ENCODE assay signal across 17 cellular contexts in the genomic region with DNA sequence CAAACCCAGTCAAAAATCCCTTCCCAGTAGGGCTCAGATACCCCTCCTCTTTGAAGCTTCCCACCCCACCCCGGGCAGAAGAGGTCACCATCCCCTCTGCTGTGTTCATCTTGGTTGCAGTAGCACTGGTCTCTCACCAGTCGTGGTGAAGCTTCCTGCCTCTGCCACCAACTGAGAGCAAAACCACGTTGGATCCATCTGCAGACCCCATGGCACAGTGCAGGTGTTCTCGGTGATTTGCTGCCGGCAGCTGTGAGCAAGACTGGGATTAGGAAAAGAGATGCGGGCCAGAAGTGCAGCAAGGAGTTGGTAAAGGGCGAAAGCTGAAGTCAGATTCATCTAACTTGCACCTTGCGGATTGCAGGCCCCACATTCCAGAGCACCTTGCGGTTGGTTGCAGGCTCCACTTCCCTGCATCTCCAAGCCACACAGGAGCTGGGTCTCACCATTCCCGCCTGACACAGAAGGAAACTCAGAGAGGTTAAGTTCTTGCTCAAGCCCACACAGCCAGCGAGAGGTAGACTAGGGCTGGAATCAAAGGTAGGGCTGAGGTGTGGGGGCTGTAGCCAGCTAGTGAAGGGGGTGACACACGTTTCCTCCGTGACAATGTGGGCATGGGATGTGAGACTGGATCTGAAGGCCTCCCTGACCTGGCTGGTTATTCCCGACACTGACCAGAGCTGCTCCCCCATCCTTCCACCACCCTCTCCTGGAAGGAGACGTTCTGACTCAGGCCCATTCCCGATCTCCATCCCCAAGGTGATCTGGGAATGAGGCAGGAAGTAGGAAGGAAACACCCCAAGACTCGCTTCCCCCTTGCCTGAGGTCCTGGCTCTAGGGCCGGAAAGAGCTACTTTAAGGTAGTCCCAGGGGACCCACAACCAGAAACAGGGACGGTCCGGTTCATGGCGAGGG. TPM values are rescaled to one million over a fixed set of nuclear protein-coding genes. Genes with fewer than 3 reads are reported as not detected.
A peak's percentile ranks its signal among the peaks of the same experiment; 100 is the strongest.
DNase-seq lines count a peak whose midpoint lies in the region; ATAC-seq, FAIRE-seq and TF ChIP-seq lines count a peak whose summit lies in the region.
"Had no signal": no experiment of that assay in that cellular context is flagged by ENCODE, and none has a peak within 500 bp of the region (broad histone marks: within the 10 kb centered on the region; RNA-seq: fewer than 3 reads in every experiment).

No MANE protein-coding gene starts in this region.

- no peaks in the 10 kb centered on the region for H3K9me3 Mint-ChIP-seq in activated naive CD8-positive, alpha-beta T cell treated with anti-CD3 and anti-CD28 coated beads, Interleukin-2, amount 50 U/mL, for 24 hours
- H3K9me3 Mint-ChIP-seq in activated naive CD8-positive, alpha-beta T cell treated with anti-CD3 and anti-CD28 coated beads for 36 hours: no peaks in the 10 kb centered on the region
- no peaks in the 10 kb centered on the region for H3K9me3 Mint-ChIP-seq in neural crest cell

- no peaks in the 10 kb centered on the region for H3K9me1 ChIP-seq in endothelial cell of umbilical vein (replicated peaks; ENCODE audit: control insufficient read depth, extremely low read depth, insufficient read depth, low read length)

- intact Hi-C loops in endothelial cell of umbilical vein (cut with micrococcal nuclease): loop anchor here (10.0 kb wide), 1 partner anchor 251 kb away; the partner anchor contains the start of gene STMN1

- H3K27ac ChIP-seq in endothelial cell of umbilical vein (ENCODE audit: insufficient read depth, low read depth, low read length) (peak overlapping the region; percentile 46), upper lobe of left lung (peak overlapping the region; percentile 48 to 83 (median 78))
- H3K27ac ChIP-seq: right lobe of liver had no signal

- no peaks in the 10 kb centered on the region for H3K36me3 ChIP-seq in endothelial cell of umbilical vein (ENCODE audit: control insufficient read depth in 2 of 2, extremely low read depth in 1 of 2, insufficient read depth in 2 of 2, low read length in 2 of 2)
- H3K36me3 ChIP-seq in upper lobe of left lung: no peaks in the 10 kb centered on the region
- H3K36me3 ChIP-seq: right lobe of liver had no signal

- no peaks in the 10 kb centered on the region for H3K27me3 ChIP-seq in endothelial cell of umbilical vein (ENCODE audit: control insufficient read depth in 2 of 2, insufficient read depth in 2 of 2, low read length in 2 of 2)
- H3K27me3 ChIP-seq in upper lobe of left lung: no peaks in the 10 kb centered on the region
- H3K27me3 ChIP-seq: right lobe of liver had no signal

- peak in 2 of 4 donors; percentile 62 to 89 for TF ChIP-seq EP300 in upper lobe of left lung (IDR thresholded peaks at IDR 0.05)

- POLR2A ChIA-PET in endothelial cell of umbilical vein (lab: Charles Lee): no interaction called here

- H3K79me2 ChIP-seq in endothelial cell of umbilical vein (ENCODE audit: control insufficient read depth, insufficient read depth, low read length): no peaks in the 10 kb centered on the region

- peak; percentile 18 for ATAC-seq in activated naive CD8-positive, alpha-beta T cell treated with anti-CD3 and anti-CD28 coated beads, Interleukin-2, amount 50 U/mL, for 24 hours
- ATAC-seq in upper lobe of left lung (ENCODE audit: low FRiP score in 2 of 2) (peak in 1 of 2 donors; percentile 8), GM18519 (IDR thresholded peaks at IDR 0.05; ENCODE audit: low FRiP score, unreplicated experiment) (no peak), GM18861 (IDR thresholded peaks at IDR 0.05; ENCODE audit: unreplicated experiment) (no peak)

- DNase-seq in activated naive CD8-positive, alpha-beta T cell treated with anti-CD3 and anti-CD28 coated beads, Interleukin-2, amount 50 U/mL, for 24 hours: no peak
- DNase-seq in activated naive CD8-positive, alpha-beta T cell treated with anti-CD3 and anti-CD28 coated beads for 36 hours: no peak
- DNase-seq in endothelial cell of umbilical vein (ENCODE audit: low read depth, low spot score) (no peak), neural crest cell (ENCODE audit: low read depth, low spot score) (no peak), upper lobe of left lung (no peak), NCI-H226 (no peak)
- DNase-seq: activated T-cell treated with anti-CD3 and anti-CD28 coated beads, Interleukin-2, amount 50 U/mL, for 48 hours; foreskin fibroblast; NCI-H2029 treated with DMSO at 0.1 percent for 48 hours; SHP77 treated with DMSO at 0.1 percent for 48 hours had no signal

- WGBS in upper lobe of left lung, 2 donors: 62 to 65% methylated on average over 17 to 21 of the region's 21 CpGs

- TF ChIP-seq POLR2A in endothelial cell of umbilical vein (IDR thresholded peaks at IDR 0.05; ENCODE audit: low read depth, low read length) (no peak), upper lobe of left lung (IDR thresholded peaks at IDR 0.05) (no peak)

- TF ChIP-seq CTCF in endothelial cell of umbilical vein (IDR thresholded peaks at IDR 0.05; ENCODE audit: extremely low read depth in 1 of 2, insufficient read depth in 1 of 2, low read depth in 1 of 2, low read length in 2 of 2) (no peak), neural crest cell (conservative IDR thresholded peaks at IDR 0.05) (no peak), upper lobe of left lung (IDR thresholded peaks at IDR 0.05) (no peak)

- H3K4me2 ChIP-seq in endothelial cell of umbilical vein (ENCODE audit: insufficient read depth, low read length): peak overlapping the region; percentile 41

- no peak overlapping the region for H3K4me3 ChIP-seq in endothelial cell of umbilical vein (replicated peaks in 1 of 3; ENCODE audit: insufficient read depth in 1 of 3, low read depth in 1 of 3, low read length in 3 of 3)
- H3K4me3 ChIP-seq in upper lobe of left lung: peak overlapping the region in 3 of 4 donors; percentile 12 to 33 (median 13)
- H3K4me3 ChIP-seq: right lobe of liver had no signal

- dilution Hi-C loops in endothelial cell of umbilical vein (cut with MboI; ENCODE audit: extremely low pct_ligation_motif_present, low sequenced_read_pairs): no loop called here

- H3K4me1 ChIP-seq in endothelial cell of umbilical vein (ENCODE audit: control insufficient read depth, extremely low read depth, insufficient read depth, low read length): peaks cover 45% of the 10 kb centered on the region
- peaks cover 14 to 20% (median 17%) of the 10 kb centered on the region in 4 donors for H3K4me1 ChIP-seq in upper lobe of left lung
- H3K4me1 ChIP-seq: right lobe of liver had no signal

- H3K27ac Mint-ChIP-seq in activated naive CD8-positive, alpha-beta T cell treated with anti-CD3 and anti-CD28 coated beads, Interleukin-2, amount 50 U/mL, for 24 hours: no peak overlapping the region
- no peak overlapping the region for H3K27ac Mint-ChIP-seq in activated naive CD8-positive, alpha-beta T cell treated with anti-CD3 and anti-CD28 coated beads for 36 hours
- peak overlapping the region; percentile 52 for H3K27ac Mint-ChIP-seq in neural crest cell (ENCODE audit: unreplicated experiment)

- no peaks in the 10 kb centered on the region for H3K36me3 Mint-ChIP-seq in activated naive CD8-positive, alpha-beta T cell treated with anti-CD3 and anti-CD28 coated beads, Interleukin-2, amount 50 U/mL, for 24 hours (ENCODE audit: low read depth)
- no peaks in the 10 kb centered on the region for H3K36me3 Mint-ChIP-seq in activated naive CD8-positive, alpha-beta T cell treated with anti-CD3 and anti-CD28 coated beads for 36 hours
- no peaks in the 10 kb centered on the region for H3K36me3 Mint-ChIP-seq in neural crest cell (ENCODE audit: low read depth)

- peak; percentile 75 for FAIRE-seq in endothelial cell of umbilical vein (lab: Jason Lieb, UNC)
- FAIRE-seq: A204.1, islet of Langerhans had no signal

- H4K20me1 ChIP-seq in endothelial cell of umbilical vein (replicated peaks; ENCODE audit: control insufficient read depth, extremely low read depth, insufficient read depth, low read length): no peaks in the 10 kb centered on the region

- CTCF ChIA-PET in endothelial cell of umbilical vein (lab: Charles Lee): interaction anchor here (0.6 to 5.6 kb wide), 9 partner anchors 11 to 335 kb away, joined by 3 to 69 read pairs (median 5); partner anchors contain the start of genes C1orf232, CEP85 and ZNF593

- no TSS peak for BruUV-seq in endothelial cell of umbilical vein (replicated peaks; lab: Mats Ljungman, UMichigan)

- H3K4me3 Mint-ChIP-seq in activated naive CD8-positive, alpha-beta T cell treated with anti-CD3 and anti-CD28 coated beads, Interleukin-2, amount 50 U/mL, for 24 hours: no peak overlapping the region
- H3K4me3 Mint-ChIP-seq in activated naive CD8-positive, alpha-beta T cell treated with anti-CD3 and anti-CD28 coated beads for 36 hours: no peak overlapping the region
- no peak overlapping the region for H3K4me3 Mint-ChIP-seq in neural crest cell

- H3K27me3 Mint-ChIP-seq in activated naive CD8-positive, alpha-beta T cell treated with anti-CD3 and anti-CD28 coated beads, Interleukin-2, amount 50 U/mL, for 24 hours: peaks cover 32% of the 10 kb centered on the region
- H3K27me3 Mint-ChIP-seq in activated naive CD8-positive, alpha-beta T cell treated with anti-CD3 and anti-CD28 coated beads for 36 hours: peaks cover 41% of the 10 kb centered on the region
- peaks cover 44% of the 10 kb centered on the region for H3K27me3 Mint-ChIP-seq in neural crest cell (ENCODE audit: low read depth)

- H3K9me3 ChIP-seq in endothelial cell of umbilical vein (replicated peaks; ENCODE audit: control insufficient read depth, insufficient read depth, low read length): no peaks in the 10 kb centered on the region
- H3K9me3 ChIP-seq in upper lobe of left lung: no peaks in the 10 kb centered on the region
- H3K9me3 ChIP-seq: right lobe of liver had no signal

- peak overlapping the region; percentile 51 for H2AFZ ChIP-seq in endothelial cell of umbilical vein (ENCODE audit: low read depth, low read length)

- H3K4me1 Mint-ChIP-seq in activated naive CD8-positive, alpha-beta T cell treated with anti-CD3 and anti-CD28 coated beads, Interleukin-2, amount 50 U/mL, for 24 hours: peaks cover 3% of the 10 kb centered on the region
- no peaks in the 10 kb centered on the region for H3K4me1 Mint-ChIP-seq in activated naive CD8-positive, alpha-beta T cell treated with anti-CD3 and anti-CD28 coated beads for 36 hours
- H3K4me1 Mint-ChIP-seq in neural crest cell: peaks cover 43% of the 10 kb centered on the region

- H3K9ac ChIP-seq in endothelial cell of umbilical vein (replicated peaks; ENCODE audit: extremely low read depth, insufficient read depth, low read length): no peak overlapping the region

RNA-seq across cellular contexts. Expression of gene FAM110D, which starts 3.3 kb away (rescaled TPM):
- total RNA-seq in activated naive CD8-positive, alpha-beta T cell treated with anti-CD3 and anti-CD28 coated beads for 36 hours: not detected
- total RNA-seq in endothelial cell of umbilical vein (4.4 and 5.1 TPM in 2 replicates), neural crest cell (1.0 and 1.2 TPM in 2 replicates), upper lobe of left lung (1 to 10 TPM; 1.0 to 6.7 (median 4.7) TPM)
- 2.6 and 3.8 TPM in 2 replicates for polyA plus RNA-seq in endothelial cell of umbilical vein
- polyA plus RNA-seq in endothelial cell of umbilical vein (2011; cell fraction: cytosol; rRNA removed): 1.6 and 2.2 TPM in 2 replicates
- polyA plus RNA-seq in endothelial cell of umbilical vein (2011; cell fraction: nucleus; rRNA removed): 0.95 and 0.97 TPM in 2 replicates
- polyA plus RNA-seq in endothelial cell of umbilical vein (2012): 2.8 and 4.1 TPM in 2 replicates
- 2.1 and 2.5 TPM in 2 replicates for polyA minus RNA-seq in endothelial cell of umbilical vein
- polyA minus RNA-seq in endothelial cell of umbilical vein (2011; cell fraction: cytosol; rRNA and poly(A)+ RNA removed): not detected
- polyA minus RNA-seq in endothelial cell of umbilical vein (2011; cell fraction: nucleus; rRNA and poly(A)+ RNA removed): 0.96 and 1.2 TPM in 2 replicates
- total RNA-seq: MCF 10A had no signal

RNA-seq across cellular contexts. Expression of gene C1orf232, which starts 13.1 kb away (rescaled TPM):
- not detected for total RNA-seq in activated naive CD8-positive, alpha-beta T cell treated with anti-CD3 and anti-CD28 coated beads for 36 hours
- not detected in 2 replicates for total RNA-seq in endothelial cell of umbilical vein
- not detected in 2 replicates for polyA plus RNA-seq in endothelial cell of umbilical vein
- not detected in 2 replicates for polyA plus RNA-seq in endothelial cell of umbilical vein (2011; cell fraction: cytosol; rRNA removed)
- not detected in 2 replicates for polyA plus RNA-seq in endothelial cell of umbilical vein (2011; cell fraction: nucleus; rRNA removed)
- not detected in 2 replicates for polyA plus RNA-seq in endothelial cell of umbilical vein (2012)
- not detected in 2 replicates for polyA minus RNA-seq in endothelial cell of umbilical vein
- not detected for polyA minus RNA-seq in endothelial cell of umbilical vein (2011; cell fraction: cytosol; rRNA and poly(A)+ RNA removed)
- not detected in 2 replicates for polyA minus RNA-seq in endothelial cell of umbilical vein (2011; cell fraction: nucleus; rRNA and poly(A)+ RNA removed)
- total RNA-seq in neural crest cell: not detected in 2 replicates
- not detected for total RNA-seq in upper lobe of left lung
- total RNA-seq: dorsolateral prefrontal cortex, MCF 10A, right lobe of liver had no signal

RNA-seq across cellular contexts. Expression of gene ZNF593, which starts 14.1 kb away (rescaled TPM):
- 10 to 100 TPM; 90.8 to 93.3 TPM for total RNA-seq in activated naive CD8-positive, alpha-beta T cell treated with anti-CD3 and anti-CD28 coated beads for 36 hours
- total RNA-seq in endothelial cell of umbilical vein: 30.5 and 41.0 TPM in 2 replicates
- 71.0 and 108 TPM in 2 replicates for polyA plus RNA-seq in endothelial cell of umbilical vein
- 53.6 and 60.5 TPM in 2 replicates for polyA plus RNA-seq in endothelial cell of umbilical vein (2011; cell fraction: cytosol; rRNA removed)
- polyA plus RNA-seq in endothelial cell of umbilical vein (2011; cell fraction: nucleus; rRNA removed): 17.7 and 21.2 TPM in 2 replicates
- 28.2 and 36.2 TPM in 2 replicates for polyA plus RNA-seq in endothelial cell of umbilical vein (2012)
- polyA minus RNA-seq in endothelial cell of umbilical vein: 8.7 and 9.0 TPM in 2 replicates
- polyA minus RNA-seq in endothelial cell of umbilical vein (2011; cell fraction: cytosol; rRNA and poly(A)+ RNA removed): 25.8 TPM
- 6.0 and 6.6 TPM in 2 replicates for polyA minus RNA-seq in endothelial cell of umbilical vein (2011; cell fraction: nucleus; rRNA and poly(A)+ RNA removed)
- total RNA-seq in neural crest cell: 34.3 and 36.2 TPM in 2 replicates
- total RNA-seq in upper lobe of left lung: 10 to 100 TPM in 5 of 6 donors, 1 to 10 TPM in 1; 9.8 to 46.5 (median 29.2) TPM

RNA-seq across cellular contexts. Expression of gene ZNF593OS, which starts 16.0 kb away (rescaled TPM):
- total RNA-seq in activated naive CD8-positive, alpha-beta T cell treated with anti-CD3 and anti-CD28 coated beads for 36 hours: not detected
- total RNA-seq in endothelial cell of umbilical vein (not detected in 2 replicates), neural crest cell (not detected in 2 replicates), upper lobe of left lung (not detected)
- polyA plus RNA-seq in endothelial cell of umbilical vein: not detected in 2 replicates
- polyA plus RNA-seq in endothelial cell of umbilical vein (2011; cell fraction: cytosol; rRNA removed): not detected in 2 replicates
- not detected in 2 replicates for polyA plus RNA-seq in endothelial cell of umbilical vein (2011; cell fraction: nucleus; rRNA removed)
- 0.23 and 0.32 TPM in 2 replicates for polyA plus RNA-seq in endothelial cell of umbilical vein (2012)
- polyA minus RNA-seq in endothelial cell of umbilical vein: not detected in 2 replicates
- polyA minus RNA-seq in endothelial cell of umbilical vein (2011; cell fraction: cytosol; rRNA and poly(A)+ RNA removed): not detected
- polyA minus RNA-seq in endothelial cell of umbilical vein (2011; cell fraction: nucleus; rRNA and poly(A)+ RNA removed): not detected in 2 replicates
- total RNA-seq: MCF 10A, right lobe of liver had no signal

RNA-seq across cellular contexts. Expression of gene CNKSR1, which starts 21.7 kb away (rescaled TPM):
- 1 to 10 TPM; 2.2 to 2.4 TPM for total RNA-seq in activated naive CD8-positive, alpha-beta T cell treated with anti-CD3 and anti-CD28 coated beads for 36 hours
- total RNA-seq in endothelial cell of umbilical vein (not detected in 2 replicates), neural crest cell (3.0 and 3.6 TPM in 2 replicates), upper lobe of left lung (10 to 100 TPM; 20.4 to 98.5 (median 43.1) TPM)
- 0.19 and 0.22 TPM in 2 replicates for polyA plus RNA-seq in endothelial cell of umbilical vein
- polyA plus RNA-seq in endothelial cell of umbilical vein (2011; cell fraction: cytosol; rRNA removed): 0.10 and 0.28 TPM in 2 replicates
- 0.67 and 1.1 TPM in 2 replicates for polyA plus RNA-seq in endothelial cell of umbilical vein (2011; cell fraction: nucleus; rRNA removed)
- polyA plus RNA-seq in endothelial cell of umbilical vein (2012): 0.20 TPM in 1 of 2 replicates, not detected in the other
- 0.61 TPM in 1 of 2 replicates, not detected in the other for polyA minus RNA-seq in endothelial cell of umbilical vein
- polyA minus RNA-seq in endothelial cell of umbilical vein (2011; cell fraction: cytosol; rRNA and poly(A)+ RNA removed): 3.8 TPM
- polyA minus RNA-seq in endothelial cell of umbilical vein (2011; cell fraction: nucleus; rRNA and poly(A)+ RNA removed): not detected in 2 replicates

Comparison
In these comparisons a context has a peak if more than half of its experiments do, and no peak if none do; other contexts are left out.
1. H3K4me3 ChIP-seq: peak in upper lobe of left lung (3 of 4); none in endothelial cell of umbilical vein (0 of 3).